Comparison of ENCODE assay signal across 9 cellular contexts in the genomic region with DNA sequence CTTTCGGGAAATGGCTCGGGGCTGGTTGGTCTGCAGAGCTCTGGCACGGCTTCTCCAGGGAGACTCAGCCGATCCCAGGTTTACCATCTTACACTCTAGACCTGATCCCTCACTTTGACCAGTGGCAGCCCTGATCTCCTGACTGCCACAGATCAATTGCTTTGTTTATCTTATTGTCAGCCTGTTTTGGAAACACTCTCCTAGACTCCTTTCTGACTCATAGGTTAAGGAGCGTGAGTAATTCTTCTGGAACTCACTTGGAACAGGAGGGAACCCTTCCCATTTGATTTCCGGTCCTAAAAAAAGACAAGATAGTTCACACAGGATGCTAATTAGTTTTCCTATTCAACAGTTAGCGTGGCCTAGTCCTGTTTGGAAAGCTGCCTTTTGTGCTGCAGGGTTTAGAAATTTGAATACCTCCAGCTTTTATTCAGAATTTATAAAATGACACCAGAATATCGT. TPM values are rescaled to one million over a fixed set of nuclear protein-coding genes. Genes with fewer than 3 reads are reported as not detected.
A peak's percentile ranks its signal among the peaks of the same experiment; 100 is the strongest.
DNase-seq lines count a peak whose midpoint lies in the region; ATAC-seq, FAIRE-seq and TF ChIP-seq lines count a peak whose summit lies in the region.
"Had no signal": no experiment of that assay in that cellular context is flagged by ENCODE, and none has a peak within 500 bp of the region (broad histone marks: within the 10 kb centered on the region; RNA-seq: fewer than 3 reads in every experiment).

No MANE protein-coding gene starts in this region.

- H3K27ac ChIP-seq in astrocyte (ENCODE audit: low read depth, low read length) (peak overlapping the region; percentile 83), spleen (peak overlapping the region in 5 of 8 donors; percentile 2 to 35 (median 15))

- FAIRE-seq in astrocyte (lab: Jason Lieb, UNC), result peak; percentile 96

- H3K27me3 ChIP-seq in astrocyte (ENCODE audit: insufficient read depth, low read length) (no peaks in the 10 kb centered on the region), spleen (replicated peaks in 1 of 7) (peaks cover 0 to 10% (median 0%) of the 10 kb centered on the region in 7 donors)

- peaks cover 39% of the 10 kb centered on the region for H3K4me1 Mint-ChIP-seq in astrocyte (ENCODE audit: low read depth, unreplicated experiment)

- peak; percentile 84 for DNase-seq in H4 (ENCODE audit: low spot score)
- DNase-seq in astrocyte (ENCODE audit: low read depth), result peak; percentile 84
- DNase-seq in iPS-NIHi7 (ENCODE audit: extremely low spot score), result peak; percentile 21
- DNase-seq in spleen, result no peak
- DNase-seq in D341Med (ENCODE audit: low spot score), result no peak
- DNase-seq in NK-92 (lab: John Stamatoyannopoulos, UW; ENCODE audit: unreplicated experiment), result no peak

- no peaks in the 10 kb centered on the region for H3K9me3 Mint-ChIP-seq in astrocyte (ENCODE audit: unreplicated experiment)
- H3K9me3 Mint-ChIP-seq: natural killer cell treated with Interleukin-12 subunit alpha and Interleukin-12 subunit beta and Interleukin-15 and Interleukin-18, amount 100 ng/mL, for 72 hours had no signal

- H3K36me3 ChIP-seq in astrocyte (ENCODE audit: insufficient read depth, low read length) (no peaks in the 10 kb centered on the region), spleen (no peaks in the 10 kb centered on the region)

- H4K20me1 ChIP-seq in astrocyte (ENCODE audit: insufficient read depth, low read length), result no peaks in the 10 kb centered on the region

- TF ChIP-seq CTCF in astrocyte (IDR thresholded peaks at IDR 0.05; ENCODE audit: insufficient read depth, low read depth, low read length) (no peak), spleen (IDR thresholded peaks at IDR 0.05 in 8 of 11, conservative IDR thresholded peaks at IDR 0.05 in 3 of 11) (no peak)

- 52 to 77% (median 65%) methylated on average over 8 of the region's 8 CpGs for WGBS in spleen, 5 donors

- H3K4me2 ChIP-seq in astrocyte (ENCODE audit: low read length), result peak overlapping the region; percentile 73

- no peaks in the 10 kb centered on the region for H3K79me2 ChIP-seq in astrocyte (ENCODE audit: insufficient read depth, low read length)

- peak overlapping the region; percentile 59 for H3K9ac ChIP-seq in astrocyte (ENCODE audit: low read length)

- H3K4me3 ChIP-seq in astrocyte (ENCODE audit: insufficient read depth, low read depth, low read length) (peak overlapping the region; percentile 36), spleen (no peak overlapping the region)

- no peak overlapping the region for H3K4me3 Mint-ChIP-seq in astrocyte (ENCODE audit: unreplicated experiment)
- H3K4me3 Mint-ChIP-seq: natural killer cell treated with Interleukin-12 subunit alpha and Interleukin-12 subunit beta and Interleukin-15 and Interleukin-18, amount 100 ng/mL, for 72 hours had no signal

- peaks cover 23% of the 10 kb centered on the region for H3K4me1 ChIP-seq in astrocyte (ENCODE audit: insufficient read depth, low read length)
- peaks cover 0 to 9% (median 0%) of the 10 kb centered on the region in 6 donors for H3K4me1 ChIP-seq in spleen

- H3K36me3 Mint-ChIP-seq in astrocyte (ENCODE audit: low read depth, unreplicated experiment), result peaks cover 2% of the 10 kb centered on the region
- H3K36me3 Mint-ChIP-seq: natural killer cell treated with Interleukin-12 subunit alpha and Interleukin-12 subunit beta and Interleukin-15 and Interleukin-18, amount 100 ng/mL, for 72 hours had no signal

- peaks cover 1% of the 10 kb centered on the region for H3K27me3 Mint-ChIP-seq in astrocyte (ENCODE audit: low read depth, unreplicated experiment)

- ATAC-seq in GM21423 (IDR thresholded peaks at IDR 0.05; ENCODE audit: unreplicated experiment) (no peak), GM18517 (IDR thresholded peaks at IDR 0.05; ENCODE audit: unreplicated experiment) (no peak)

- peak overlapping the region; percentile 97 for H3K27ac Mint-ChIP-seq in astrocyte (ENCODE audit: unreplicated experiment)
- H3K27ac Mint-ChIP-seq: natural killer cell treated with Interleukin-12 subunit alpha and Interleukin-12 subunit beta and Interleukin-15 and Interleukin-18, amount 100 ng/mL, for 72 hours had no signal

- no peak for TF ChIP-seq POLR2A in spleen (IDR thresholded peaks at IDR 0.05)

- H2AFZ ChIP-seq in astrocyte (ENCODE audit: low read depth, low read length), result peak overlapping the region; percentile 15

- no peaks in the 10 kb centered on the region for H3K9me3 ChIP-seq in astrocyte (ENCODE audit: insufficient read depth, low read depth, low read length)
- H3K9me3 ChIP-seq in spleen, result no peaks in the 10 kb centered on the region

- intact Hi-C loops in spleen (cut with DNase I; ENCODE audit: low total_unique reads), result no loop called here

RNA-seq across cellular contexts. Expression of a gene that starts 16.0 kb away (rescaled TPM):
- 12.1 and 14.2 TPM in 2 replicates for total RNA-seq in H4 (2014; rRNA removed; shearing (Covaris generic))
- total RNA-seq in astrocyte (21.1 and 26.9 TPM in 2 replicates), spleen (10 to 100 TPM; 33.1 to 58.4 (median 38.7) TPM)
- 10 to 100 TPM in 1 of 3 donors, 1 to 10 TPM in 2; 6.5 to 12.0 (median 9.0) TPM for polyA plus RNA-seq in spleen

Comparison
In these comparisons a context has a peak if more than half of its experiments do, and no peak if none do; other contexts are left out.
1. DNase-seq: peak in H4 (single experiment), astrocyte (single experiment) and iPS-NIHi7 (single experiment); none in spleen (single experiment), D341Med (single experiment) and NK-92 (single experiment).